25 cellular contexts compared by ENCODE assay signal in the genomic region with DNA sequence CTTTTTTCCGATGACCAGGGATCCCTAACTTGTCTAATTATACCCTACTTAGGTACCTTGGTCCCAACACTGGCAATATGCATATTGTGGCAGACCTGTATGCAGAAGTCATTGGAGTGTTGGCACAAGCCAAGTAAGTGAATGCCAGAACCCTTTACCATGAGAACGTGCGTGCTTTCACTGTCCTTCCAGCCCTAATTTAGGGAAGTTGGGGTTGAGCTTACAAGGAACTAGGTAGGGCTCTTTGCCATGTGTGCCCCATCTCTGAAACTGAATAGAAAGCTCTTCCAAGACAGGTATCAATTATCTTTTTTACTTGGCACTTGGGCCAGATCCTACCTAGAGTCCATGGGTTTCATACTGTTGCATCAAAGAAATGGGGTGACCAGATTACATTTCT.
DNase-seq lines count a peak whose midpoint lies in the region; ATAC-seq, FAIRE-seq and TF ChIP-seq lines count a peak whose summit lies in the region.
"Had no signal": no experiment of that assay in that cellular context is flagged by ENCODE, and none has a peak within 500 bp of the region (broad histone marks: within the 10 kb centered on the region; RNA-seq: fewer than 3 reads in every experiment).

No MANE protein-coding gene starts in this region.

- peaks cover 0 to 24% (median 0%) of the 10 kb centered on the region in 9 donors for H3K36me3 ChIP-seq in heart left ventricle
- H3K36me3 ChIP-seq in breast epithelium = no peaks in the 10 kb centered on the region
- no peaks in the 10 kb centered on the region for H3K36me3 ChIP-seq in osteoblast (ENCODE audit: insufficient read depth, low read length)
- no peaks in the 10 kb centered on the region for H3K36me3 ChIP-seq in vagina
- no peaks in the 10 kb centered on the region for H3K36me3 ChIP-seq in pancreas
- H3K36me3 ChIP-seq: BLaER1 treated with 17β-estradiol and CSF1 and Interleukin-3, amounts not matched to agents 10 nM and 100 nM had no signal

- peak overlapping the region; percentile 24 to 92 (median 80) for H3K27ac ChIP-seq in heart left ventricle
- H3K27ac ChIP-seq in breast epithelium = peak overlapping the region; percentile 67 to 74
- peak overlapping the region; percentile 92 for H3K27ac ChIP-seq in osteoblast (ENCODE audit: low read depth, low read length)
- peak overlapping the region; percentile 93 for H3K27ac ChIP-seq in vagina
- H3K27ac ChIP-seq in pancreas = no peak overlapping the region
- H3K27ac ChIP-seq: BLaER1 treated with 17β-estradiol and CSF1 and Interleukin-3, amounts not matched to agents 10 nM and 100 nM had no signal

- TF ChIP-seq POLR2A in heart left ventricle (IDR thresholded peaks at IDR 0.05) = no peak
- TF ChIP-seq POLR2A in breast epithelium (IDR thresholded peaks at IDR 0.05) = no peak
- no peak for TF ChIP-seq POLR2A in vagina (IDR thresholded peaks at IDR 0.05)

- H3K9me3 ChIP-seq in heart left ventricle (peaks cover 0 to 8% (median 0%) of the 10 kb centered on the region in 12 donors), breast epithelium (no peaks in the 10 kb centered on the region), osteoblast (ENCODE audit: low read depth, low read length) (no peaks in the 10 kb centered on the region), vagina (no peaks in the 10 kb centered on the region), pancreas (no peaks in the 10 kb centered on the region)

- 66 to 75% (median 67%) methylated on average over 3 of the region's 3 CpGs for WGBS in heart left ventricle, 4 donors
- WGBS in pancreas, 2 donors = 93 to 95% methylated on average over 3 of the region's 3 CpGs

- no peak for FAIRE-seq in pancreas (lab: Jason Lieb, UNC)
- FAIRE-seq: endometrium, H54, K562, small intestine had no signal

- intact Hi-C loops in heart left ventricle (cut with DNase I) = no loop called here
- intact Hi-C loops in left cardiac atrium (cut with DNase I) = no loop called here
- intact Hi-C loops in breast epithelium (cut with DNase I; ENCODE audit: low total_unique reads) = no loop called here
- intact Hi-C loops in vagina (cut with DNase I) = loop anchor here (2.0 kb wide), 1 partner anchor 94 kb away; a partner anchor contains a TSS
- intact Hi-C loops in pancreas (cut with DNase I) = no loop called here

- DNase-seq in heart left ventricle (no peak), left cardiac atrium (no peak), breast epithelium (ENCODE audit: low spot score in 2 of 2) (no peak), osteoblast (ENCODE audit: insufficient read length, low spot score, missing footprints) (no peak), vagina (ENCODE audit: extremely low spot score in 2 of 2) (no peak), NCI-H345 (lab: John Stamatoyannopoulos, UW) (no peak), pancreas (no peak)
- DNase-seq in activated CD4-positive, alpha-beta T cell treated with anti-CD3 and anti-CD28 coated beads, Interleukin-2, amount 50 U/mL, for 1 hour = no peak
- DNase-seq: activated CD8-positive, alpha-beta memory T cell treated with anti-CD3 and anti-CD28 coated beads, Interleukin-2, amount 10 ng/mL, durations not matched to agents 7 days and 5 days; activated gamma-delta T cell; amygdala; cerebellar nuclear complex; DMS 273 treated with DMSO at 0.1 percent for 48 hours; left colon; NCI-H1436; NCI-H2227 treated with DMSO at 0.1 percent for 48 hours; NK-92 treated with Interleukin-12 subunit alpha and Interleukin-12 subunit beta, amount 100 ng/mL, for 24 hours; small intestine; stimulated activated CD4-positive, alpha-beta T cell treated with anti-CD3 and anti-CD28 coated beads, Interleukin-4, amount 100 ng/mL, for 4 hours; stimulated activated CD8-positive, alpha-beta memory T cell treated with anti-CD3 and anti-CD28 coated beads, Interleukin-4, amount 100 ng/mL, for 48 hours had no signal

- no peaks in the 10 kb centered on the region for H3K79me2 ChIP-seq in osteoblast (ENCODE audit: insufficient read depth, low read length)

- no peak overlapping the region for H2AFZ ChIP-seq in osteoblast (ENCODE audit: low read length)

- H3K4me2 ChIP-seq in osteoblast (ENCODE audit: insufficient read depth, low read length) = peak overlapping the region; percentile 57

- TF ChIP-seq CTCF in heart left ventricle (IDR thresholded peaks at IDR 0.05) = no peak
- no peak for TF ChIP-seq CTCF in breast epithelium (IDR thresholded peaks at IDR 0.05)
- TF ChIP-seq CTCF in osteoblast (IDR thresholded peaks at IDR 0.05; ENCODE audit: extremely low read depth, low read depth, low read length) = no peak
- no peak for TF ChIP-seq CTCF in vagina (IDR thresholded peaks at IDR 0.05)
- TF ChIP-seq CTCF in pancreas (IDR thresholded peaks at IDR 0.05) = no peak

- ATAC-seq in heart left ventricle (peak in 3 of 4 donors; percentile 18 to 36 (median 30)), left cardiac atrium (no peak), pancreas (no peak)
- ATAC-seq: activated CD4-positive, CD25-positive, alpha-beta regulatory T cell treated with anti-CD3 and anti-CD28 coated beads, Interleukin-2, amount 50 U/mL, for 24 hours; activated CD8-positive, alpha-beta memory T cell treated with anti-CD3 and anti-CD28 coated beads, Interleukin-2, amount 10 ng/mL, durations not matched to agents 7 days and 5 days; K562; left colon had no signal

- H3K4me1 ChIP-seq in heart left ventricle = peaks cover 0 to 27% (median 22%) of the 10 kb centered on the region in 12 donors
- H3K4me1 ChIP-seq in breast epithelium = no peaks in the 10 kb centered on the region
- H3K4me1 ChIP-seq in osteoblast (ENCODE audit: insufficient read depth, low read length) = peaks cover 21% of the 10 kb centered on the region
- peaks cover 7% of the 10 kb centered on the region for H3K4me1 ChIP-seq in vagina
- H3K4me1 ChIP-seq in pancreas = no peaks in the 10 kb centered on the region

- H3K4me3 ChIP-seq in heart left ventricle (no peak overlapping the region), breast epithelium (no peak overlapping the region), osteoblast (ENCODE audit: insufficient read depth, low read length) (peak overlapping the region; percentile 10), vagina (no peak overlapping the region), pancreas (no peak overlapping the region)
- H3K4me3 ChIP-seq: BLaER1 treated with 17β-estradiol and CSF1 and Interleukin-3, amounts not matched to agents 10 nM and 100 nM; K562 had no signal

- no peaks in the 10 kb centered on the region for H3K27me3 ChIP-seq in heart left ventricle
- H3K27me3 ChIP-seq in breast epithelium = no peaks in the 10 kb centered on the region
- no peaks in the 10 kb centered on the region for H3K27me3 ChIP-seq in osteoblast (ENCODE audit: insufficient read depth, low read length)
- H3K27me3 ChIP-seq in vagina = no peaks in the 10 kb centered on the region
- no peaks in the 10 kb centered on the region for H3K27me3 ChIP-seq in pancreas
- H3K27me3 ChIP-seq: BLaER1 treated with 17β-estradiol and CSF1 and Interleukin-3, amounts not matched to agents 10 nM and 100 nM had no signal

- no peaks in the 10 kb centered on the region for H4K20me1 ChIP-seq in osteoblast (ENCODE audit: insufficient read depth, low read length)
- H4K20me1 ChIP-seq: BLaER1 treated with 17β-estradiol and CSF1 and Interleukin-3, amounts not matched to agents 10 nM and 100 nM had no signal

Comparison
In these comparisons a context has a peak if more than half of its experiments do, and no peak if none do; other contexts are left out.
1. ATAC-seq: peak in heart left ventricle (3 of 4); none in left cardiac atrium (0 of 2) and pancreas (0 of 4).
2. H3K27ac ChIP-seq: peak in heart left ventricle (12 of 12), breast epithelium (2 of 2), osteoblast (single experiment) and vagina (single experiment); none in pancreas (0 of 4).